ENCODE assay signal across 23 cellular contexts in genomic region chr6:64932486-64932885, GRCh38.
DNase-seq lines count a peak whose midpoint lies in the region; ATAC-seq, FAIRE-seq and TF ChIP-seq lines count a peak whose summit lies in the region.
"Had no signal": no experiment of that assay in that cellular context is flagged by ENCODE, and none has a peak within 500 bp of the region (broad histone marks: within the 10 kb centered on the region; RNA-seq: fewer than 3 reads in every experiment).

No MANE protein-coding gene starts in this region.

- peak overlapping the region; percentile 75 for H3K27ac Mint-ChIP-seq in MCF 10A (ENCODE audit: low read depth, unreplicated experiment)
- H3K27ac Mint-ChIP-seq: HFFc6 had no signal

- no peaks in the 10 kb centered on the region for H3K27me3 ChIP-seq in breast epithelium
- H3K27me3 ChIP-seq in keratinocyte (ENCODE audit: control insufficient read depth, extremely low read depth, insufficient read depth, low read length) = no peaks in the 10 kb centered on the region
- H3K27me3 ChIP-seq in aorta (ENCODE audit: control insufficient read depth in 1 of 2, insufficient read depth in 2 of 2, low read length in 1 of 2) = no peaks in the 10 kb centered on the region
- H3K27me3 ChIP-seq: BLaER1 treated with 17β-estradiol and CSF1 and Interleukin-3, amounts not matched to agents 10 nM and 100 nM; SJSA1 had no signal

- no peaks in the 10 kb centered on the region for H3K4me1 Mint-ChIP-seq in MCF 10A (ENCODE audit: insufficient read depth, unreplicated experiment)

- H3K4me3 ChIP-seq in breast epithelium (no peak overlapping the region), keratinocyte (ENCODE audit: control insufficient read depth in 2 of 3, extremely low read depth in 1 of 3, insufficient read depth in 2 of 3, low read depth in 1 of 3, low read length in 3 of 3) (no peak overlapping the region), aorta (ENCODE audit: low read length in 2 of 2) (no peak overlapping the region)
- H3K4me3 ChIP-seq: BLaER1 treated with 17β-estradiol and CSF1 and Interleukin-3, amounts not matched to agents 10 nM and 100 nM; SJSA1 had no signal

- DNase-seq in MCF 10A (ENCODE audit: unreplicated experiment) = no peak
- no peak for DNase-seq in breast epithelium (ENCODE audit: low spot score in 2 of 2)
- DNase-seq in dermis blood vessel endothelial cell = peak; percentile 6
- no peak for DNase-seq in keratinocyte (ENCODE audit: low read depth, low spot score)
- DNase-seq in amniotic stem cell (lab: John Stamatoyannopoulos, UW) = no peak
- no peak for DNase-seq in aorta
- no peak for DNase-seq in middle frontal gyrus (ENCODE audit: extremely low spot score, low spot score)
- no peak for DNase-seq in AG08395 (ENCODE audit: low spot score)
- DNase-seq: 8988T; EL; HFFc6; Karpas-422; MV-4-11; NCI-H1436; NCI-H2081; NCI-H2227 treated with DMSO at 0.1 percent for 48 hours; NCI-H526 treated with DMSO at 0.1 percent for 48 hours; NK-92 treated with Interleukin-12 subunit alpha and Interleukin-12 subunit beta, amount 100 ng/mL, for 24 hours had no signal

- CTCF ChIA-PET in MCF 10A (lab: Yijun Ruan, JAX) = no interaction called here

- ATAC-seq in aorta (ENCODE audit: low FRiP score) = no peak
- ATAC-seq: HepG2 had no signal

- intact Hi-C loops in MCF 10A (cut with micrococcal nuclease) = no loop called here
- intact Hi-C loops in breast epithelium (cut with DNase I; ENCODE audit: low total_unique reads) = no loop called here
- intact Hi-C loops in aorta (cut with DNase I) = no loop called here

- H3K4me1 ChIP-seq in breast epithelium (no peaks in the 10 kb centered on the region), keratinocyte (ENCODE audit: control insufficient read depth, extremely low read depth, insufficient read depth, low read length) (no peaks in the 10 kb centered on the region), aorta (ENCODE audit: control insufficient read depth in 1 of 2, insufficient read depth in 2 of 2, low read length in 2 of 2) (no peaks in the 10 kb centered on the region)
- H3K4me1 ChIP-seq: BLaER1 treated with 17β-estradiol and CSF1 and Interleukin-3, amounts not matched to agents 10 nM and 100 nM; SJSA1 had no signal

- peak; percentile 23 for FAIRE-seq in keratinocyte (lab: Jason Lieb, UNC)
- FAIRE-seq: H1, HepG2 had no signal

- H3K36me3 ChIP-seq in breast epithelium = peaks cover 5% of the 10 kb centered on the region
- no peaks in the 10 kb centered on the region for H3K36me3 ChIP-seq in keratinocyte (ENCODE audit: control insufficient read depth in 2 of 2, extremely low read depth in 1 of 2, insufficient read depth in 2 of 2, low read length in 2 of 2)
- no peaks in the 10 kb centered on the region for H3K36me3 ChIP-seq in aorta (ENCODE audit: control insufficient read depth in 1 of 2, insufficient read depth in 2 of 2, low read length in 1 of 2)
- H3K36me3 ChIP-seq: BLaER1 treated with 17β-estradiol and CSF1 and Interleukin-3, amounts not matched to agents 10 nM and 100 nM; SJSA1 had no signal

- no peak overlapping the region for H3K27ac ChIP-seq in breast epithelium
- no peak overlapping the region for H3K27ac ChIP-seq in keratinocyte (ENCODE audit: control insufficient read depth, insufficient read depth, low read length)
- no peak overlapping the region for H3K27ac ChIP-seq in aorta (ENCODE audit: low read depth in 1 of 2, low read length in 2 of 2)
- H3K27ac ChIP-seq: BLaER1 treated with 17β-estradiol and CSF1 and Interleukin-3, amounts not matched to agents 10 nM and 100 nM; RWPE1; SJSA1 had no signal

- H4K20me1 ChIP-seq in keratinocyte (ENCODE audit: control insufficient read depth, extremely low read depth, insufficient read depth, low read length) = no peaks in the 10 kb centered on the region
- H4K20me1 ChIP-seq: BLaER1 treated with 17β-estradiol and CSF1 and Interleukin-3, amounts not matched to agents 10 nM and 100 nM had no signal

- no peak overlapping the region for H2AFZ ChIP-seq in keratinocyte (ENCODE audit: control insufficient read depth, low read length)

- TF ChIP-seq POLR2A in breast epithelium (IDR thresholded peaks at IDR 0.05) = no peak

- H3K4me2 ChIP-seq in keratinocyte (ENCODE audit: control insufficient read depth, extremely low read depth, insufficient read depth, low read depth, low read length) = no peak overlapping the region
- H3K4me2 ChIP-seq: BLaER1 treated with 17β-estradiol and CSF1 and Interleukin-3, amounts not matched to agents 10 nM and 100 nM had no signal

- no TSS peak for BruUV-seq in MCF 10A (replicated peaks; lab: Mats Ljungman, UMichigan)

- dilution Hi-C loops in keratinocyte (cut with MboI; ENCODE audit: extremely low pct_ligation_motif_present, low sequenced_read_pairs) = no loop called here

- no peaks in the 10 kb centered on the region for H3K27me3 Mint-ChIP-seq in MCF 10A (ENCODE audit: insufficient read depth, unreplicated experiment)

- H3K9ac ChIP-seq in keratinocyte (ENCODE audit: control insufficient read depth, extremely low read depth, insufficient read depth, low read length) = no peak overlapping the region
- H3K9ac ChIP-seq: BLaER1 treated with 17β-estradiol and CSF1 and Interleukin-3, amounts not matched to agents 10 nM and 100 nM had no signal

- no peaks in the 10 kb centered on the region for H3K36me3 Mint-ChIP-seq in MCF 10A (ENCODE audit: insufficient read depth, unreplicated experiment)

- 80 to 85% methylated on average over 1 of the region's 1 CpG for WGBS in aorta, 2 donors

- H3K9me3 Mint-ChIP-seq in MCF 10A (ENCODE audit: unreplicated experiment) = peaks cover 7% of the 10 kb centered on the region

- no peak for TF ChIP-seq CTCF in MCF 10A (IDR thresholded peaks at IDR 0.05; ENCODE audit: unreplicated experiment)
- TF ChIP-seq CTCF in breast epithelium (IDR thresholded peaks at IDR 0.05) = no peak
- no peak for TF ChIP-seq CTCF in keratinocyte (optimal IDR thresholded peaks at IDR 0.05 in 1 of 3, IDR thresholded peaks at IDR 0.05 in 1 of 3, conservative IDR thresholded peaks at IDR 0.05 in 1 of 3; ENCODE audit: extremely low read depth in 1 of 3, insufficient read depth in 2 of 3, low read length in 3 of 3)

- no peaks in the 10 kb centered on the region for H3K79me2 ChIP-seq in keratinocyte (ENCODE audit: control insufficient read depth, insufficient read depth, low read length)

- no peak overlapping the region for H3K4me3 Mint-ChIP-seq in MCF 10A (ENCODE audit: unreplicated experiment)
- H3K4me3 Mint-ChIP-seq: HFFc6 had no signal

- H3K9me3 ChIP-seq in breast epithelium = no peaks in the 10 kb centered on the region
- H3K9me3 ChIP-seq in keratinocyte (ENCODE audit: control insufficient read depth, low read depth, low read length) = no peaks in the 10 kb centered on the region
- no peaks in the 10 kb centered on the region for H3K9me3 ChIP-seq in aorta (ENCODE audit: control insufficient read depth, low read length)
- H3K9me3 ChIP-seq: BLaER1 treated with 17β-estradiol and CSF1 and Interleukin-3, amounts not matched to agents 10 nM and 100 nM; SJSA1 had no signal

- POLR2A ChIA-PET in MCF 10A (lab: Yijun Ruan, JAX) = interaction anchor here (0.7 to 1.1 kb wide), 2 partner anchors 9 to 21 kb away, joined by 4 to 5 read pairs; no protein-coding TSS in a partner anchor

- no peaks in the 10 kb centered on the region for H3K9me1 ChIP-seq in keratinocyte (ENCODE audit: control insufficient read depth, extremely low read depth, insufficient read depth, low read length)
